Comparison of ENCODE assay signal across 26 cellular contexts in the genomic region with DNA sequence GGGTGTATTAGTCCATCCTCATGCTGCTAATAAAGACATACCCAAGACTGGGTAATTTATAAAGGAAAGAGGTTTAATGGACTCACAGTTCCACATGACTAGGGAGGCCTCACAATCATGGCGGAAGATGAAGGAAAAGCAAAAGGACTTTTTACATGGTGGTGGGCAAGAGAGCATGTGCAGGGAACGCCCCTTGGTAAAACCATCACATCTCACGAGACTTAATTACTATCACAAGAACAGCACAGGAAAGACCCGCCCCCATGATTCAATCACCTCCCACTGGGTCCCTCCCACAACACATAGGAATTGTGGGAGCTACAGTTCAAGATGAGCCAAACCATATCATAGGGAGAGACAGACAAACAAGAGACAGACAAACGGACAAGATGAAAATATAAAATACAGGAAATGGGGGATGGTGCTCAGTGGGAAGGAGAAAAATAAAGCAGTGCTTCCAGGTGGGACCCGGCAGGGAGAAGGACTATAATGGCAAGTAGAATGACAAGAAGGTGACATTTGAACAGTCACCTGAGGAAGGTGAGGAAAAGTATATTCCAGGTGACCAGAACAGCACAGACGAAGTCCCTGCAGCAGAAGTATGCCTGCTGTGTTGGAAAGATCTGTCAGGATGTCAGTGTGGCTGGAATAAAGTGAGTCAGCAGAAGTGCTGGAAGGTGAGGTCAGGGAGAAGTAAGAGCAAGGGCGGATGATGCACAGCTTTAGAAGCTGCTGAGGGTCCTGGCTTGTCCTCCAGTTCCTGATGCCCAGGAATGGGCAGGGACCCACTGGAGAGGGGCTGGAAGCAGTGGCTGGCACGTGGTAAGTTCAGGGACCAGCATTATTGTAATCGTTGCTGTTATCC.
DNase-seq lines count a peak whose midpoint lies in the region; ATAC-seq, FAIRE-seq and TF ChIP-seq lines count a peak whose summit lies in the region.
"Had no signal": no experiment of that assay in that cellular context is flagged by ENCODE, and none has a peak within 500 bp of the region (broad histone marks: within the 10 kb centered on the region; RNA-seq: fewer than 3 reads in every experiment).

No MANE protein-coding gene starts in this region.

- no peak for TF ChIP-seq RAD21 in HepG2 (CRISPR knock-in tag; IDR thresholded peaks at IDR 0.05)

- no peaks in the 10 kb centered on the region for H3K36me3 ChIP-seq in mammary epithelial cell (ENCODE audit: insufficient read depth, low read length)
- no peaks in the 10 kb centered on the region for H3K36me3 ChIP-seq in breast epithelium
- H3K36me3 ChIP-seq in HepG2 (replicated peaks in 1 of 2; ENCODE audit: control insufficient read depth in 1 of 2, insufficient read depth in 2 of 2, low read length in 2 of 2) = no peaks in the 10 kb centered on the region
- H3K36me3 ChIP-seq: lower lobe of right lung, thoracic aorta had no signal

- H3K79me2 ChIP-seq in mammary epithelial cell (ENCODE audit: insufficient read depth, low read length) (no peaks in the 10 kb centered on the region), HepG2 (ENCODE audit: insufficient read depth, low read length) (no peaks in the 10 kb centered on the region)

- 80% methylated on average over 10 of the region's 10 CpGs for WGBS in mammary epithelial cell (ENCODE audit: low coverage, missing lambda C conversion rate)
- WGBS in HepG2 (ENCODE audit: low lambda C conversion rate) = 18% methylated on average over 10 of the region's 10 CpGs

- H3K4me1 ChIP-seq in mammary epithelial cell (ENCODE audit: insufficient read depth, low read length) = no peaks in the 10 kb centered on the region
- H3K4me1 ChIP-seq in breast epithelium = no peaks in the 10 kb centered on the region
- no peaks in the 10 kb centered on the region for H3K4me1 ChIP-seq in HepG2 (ENCODE audit: insufficient read depth, low read length)
- H3K4me1 ChIP-seq: body of pancreas, lower lobe of right lung had no signal

- H3K4me3 Mint-ChIP-seq in endothelial cell (ENCODE audit: unreplicated experiment) = no peak overlapping the region
- H3K4me3 Mint-ChIP-seq: CD8-positive, alpha-beta T cell; natural killer cell treated with Interleukin-12 subunit alpha and Interleukin-12 subunit beta and Interleukin-15 and Interleukin-18, amount 100 ng/mL, for 72 hours had no signal

- H2AFZ ChIP-seq in mammary epithelial cell (ENCODE audit: low read depth, low read length) (no peak overlapping the region), HepG2 (ENCODE audit: low read length) (no peak overlapping the region)

- H3K27me3 Mint-ChIP-seq in endothelial cell (ENCODE audit: unreplicated experiment) = peaks cover 6% of the 10 kb centered on the region

- no peak for FAIRE-seq in HepG2 (lab: Jason Lieb, UNC)
- FAIRE-seq: GM19239 had no signal

- peak overlapping the region; percentile 0 for H3K27ac Mint-ChIP-seq in endothelial cell (ENCODE audit: unreplicated experiment)
- H3K27ac Mint-ChIP-seq: CD8-positive, alpha-beta T cell; natural killer cell treated with Interleukin-12 subunit alpha and Interleukin-12 subunit beta and Interleukin-15 and Interleukin-18, amount 100 ng/mL, for 72 hours had no signal

- no TSS peak for BruUV-seq in mammary epithelial cell (replicated peaks; lab: Mats Ljungman, UMichigan)
- no TSS peak for BruUV-seq in HepG2 (replicated peaks; lab: Mats Ljungman, UMichigan)

- CTCF ChIA-PET in mammary epithelial cell (lab: Charles Lee; ENCODE audit: low non-redundant PET) = no interaction called here
- CTCF ChIA-PET in HepG2 (lab: Yijun Ruan, JAX; ENCODE audit: low intra/inter-chr PET ratio, low total read pairs) = no interaction called here

- DNase-seq in mammary epithelial cell (peak; percentile 8), breast epithelium (ENCODE audit: low spot score in 2 of 2) (no peak), RPMI7951 (ENCODE audit: low read depth) (peak; percentile 19), endothelial cell (ENCODE audit: low spot score) (no peak), COLO829 (ENCODE audit: low spot score) (no peak), germinal center (ENCODE audit: low spot score) (no peak), HepG2 (ENCODE audit: low spot score) (no peak)
- DNase-seq: activated CD4-positive, alpha-beta T cell treated with anti-CD3 and anti-CD28 coated beads for 4 hours; activated CD8-positive, alpha-beta memory T cell treated with anti-CD3 and anti-CD28 coated beads for 24 hours; activated effector memory CD4-positive, alpha-beta T cell treated with anti-CD3 and anti-CD28 coated beads, Interleukin-2, amount 50 U/mL, for 16 hours; body of pancreas; CD8-positive, alpha-beta T cell; head of caudate nucleus; lower lobe of right lung; mucosa of descending colon; NCI-H1092; NCI-H2029; NCI-H345; NCI-H748 treated with DMSO at 0.1 percent for 48 hours; SHP77; stimulated activated naive CD4-positive, alpha-beta T cell treated with Interleukin-2 at 50 U/mL for 16 hours had no signal

- H3K9me3 ChIP-seq in mammary epithelial cell (replicated peaks; ENCODE audit: insufficient read depth, low read length) (no peaks in the 10 kb centered on the region), breast epithelium (no peaks in the 10 kb centered on the region), HepG2 (ENCODE audit: low read length) (no peaks in the 10 kb centered on the region)
- H3K9me3 ChIP-seq: body of pancreas, lower lobe of right lung, mucosa of descending colon, thoracic aorta had no signal

- in situ Hi-C loops in mammary epithelial cell (cut with MboI; ENCODE audit: low sequenced_read_pairs in 2 of 2) = loop anchor here (25.0 kb wide), 2 partner anchors 242 to 842 kb away; no protein-coding TSS in a partner anchor
- in situ Hi-C loops in HepG2 (cut with HindIII; ENCODE audit: extremely low pct_ligation_motif_present, low pct_unique_long_range_greater_than_20kb) = loop anchor here (25.0 kb wide), 1 partner anchor 617 kb away; no protein-coding TSS in a partner anchor

- H3K27ac ChIP-seq in mammary epithelial cell (ENCODE audit: insufficient read depth, low read depth, low read length) = no peak overlapping the region
- H3K27ac ChIP-seq in breast epithelium = no peak overlapping the region
- no peak overlapping the region for H3K27ac ChIP-seq in HepG2 (ENCODE audit: extremely low read length, insufficient read depth, low read length)
- H3K27ac ChIP-seq: body of pancreas, HL-60, lower lobe of right lung, thoracic aorta had no signal

- ATAC-seq in GM21723 (IDR thresholded peaks at IDR 0.05; ENCODE audit: unreplicated experiment) (no peak), HepG2 (no peak)
- ATAC-seq: body of pancreas; CD8-positive, alpha-beta T cell; lower lobe of right lung; mucosa of descending colon; natural killer cell treated with Interleukin-12 subunit alpha and Interleukin-12 subunit beta and Interleukin-15 and Interleukin-18, amount 100 ng/mL, for 72 hours had no signal

- H3K36me3 Mint-ChIP-seq in endothelial cell (ENCODE audit: low read depth, unreplicated experiment) = no peaks in the 10 kb centered on the region
- H3K36me3 Mint-ChIP-seq: CD8-positive, alpha-beta T cell; natural killer cell treated with Interleukin-12 subunit alpha and Interleukin-12 subunit beta and Interleukin-15 and Interleukin-18, amount 100 ng/mL, for 72 hours had no signal

- TF ChIP-seq POLR2A in breast epithelium (IDR thresholded peaks at IDR 0.05) (no peak), HepG2 (IDR thresholded peaks at IDR 0.05; ENCODE audit: insufficient read depth in 1 of 2, low read depth in 2 of 2, low read length in 2 of 2) (no peak)

- H3K4me2 ChIP-seq in mammary epithelial cell (ENCODE audit: insufficient read depth, low read depth, low read length) = no peak overlapping the region
- no peak overlapping the region for H3K4me2 ChIP-seq in HepG2 (ENCODE audit: low read depth, low read length)

- H3K9ac ChIP-seq in mammary epithelial cell (ENCODE audit: insufficient read depth, low read length) = no peak overlapping the region
- no peak overlapping the region for H3K9ac ChIP-seq in HepG2 (ENCODE audit: insufficient read depth, low read depth, low read length)

- dilution Hi-C loops in mammary epithelial cell (cut with HindIII; ENCODE audit: low sequenced_read_pairs) = no loop called here

- no peaks in the 10 kb centered on the region for H3K9me3 Mint-ChIP-seq in endothelial cell (ENCODE audit: unreplicated experiment)
- H3K9me3 Mint-ChIP-seq: CD8-positive, alpha-beta T cell; natural killer cell treated with Interleukin-12 subunit alpha and Interleukin-12 subunit beta and Interleukin-15 and Interleukin-18, amount 100 ng/mL, for 72 hours had no signal

- no peak for TF ChIP-seq CTCF in mammary epithelial cell (conservative IDR thresholded peaks at IDR 0.05 in 1 of 2, IDR thresholded peaks at IDR 0.05 in 1 of 2; ENCODE audit: extremely low read depth in 1 of 2, insufficient read depth in 1 of 2, low read depth in 1 of 2, low read length in 2 of 2)
- no peak for TF ChIP-seq CTCF in breast epithelium (IDR thresholded peaks at IDR 0.05)
- no peak for TF ChIP-seq CTCF in endothelial cell (IDR thresholded peaks at IDR 0.05; ENCODE audit: unreplicated experiment)
- no peak for TF ChIP-seq CTCF in HepG2 (CRISPR knock-in tag; IDR thresholded peaks at IDR 0.05)

- TF ChIP-seq EP300 in HepG2 (IDR thresholded peaks at IDR 0.05; ENCODE audit: low read depth in 2 of 2, low read length in 2 of 2) (no peak), HepG2 (CRISPR knock-in tag; IDR thresholded peaks at IDR 0.05; ENCODE audit: borderline replicate concordance) (no peak)

- POLR2A ChIA-PET in HepG2 (lab: Yijun Ruan, JAX) = no interaction called here

- H3K27me3 ChIP-seq in mammary epithelial cell (ENCODE audit: insufficient read depth, low read length) = no peaks in the 10 kb centered on the region
- H3K27me3 ChIP-seq in breast epithelium = no peaks in the 10 kb centered on the region
- peaks cover 4 to 18% of the 10 kb centered on the region in 2 experiments; a peak in 4 of 5 replicates for H3K27me3 ChIP-seq in HepG2 (ENCODE audit: control insufficient read depth in 1 of 2, insufficient read depth in 2 of 2, low read length in 2 of 2)
- H3K27me3 ChIP-seq: body of pancreas had no signal

- H3K4me3 ChIP-seq in mammary epithelial cell (replicated peaks in 1 of 3; ENCODE audit: insufficient read depth in 1 of 3, low read depth in 2 of 3, low read length in 3 of 3) (no peak overlapping the region), breast epithelium (no peak overlapping the region), HepG2 (replicated peaks in 1 of 3; ENCODE audit: insufficient read depth in 1 of 3, low read depth in 2 of 3, low read length in 3 of 3) (no peak overlapping the region)
- H3K4me3 ChIP-seq: body of pancreas, lower lobe of right lung, mucosa of descending colon, thoracic aorta had no signal

- no peaks in the 10 kb centered on the region for H3K4me1 Mint-ChIP-seq in endothelial cell (ENCODE audit: unreplicated experiment)

- intact Hi-C loops in mammary epithelial cell (cut with micrococcal nuclease) (no loop called here), breast epithelium (cut with DNase I; ENCODE audit: low total_unique reads) (no loop called here), HepG2 (cut with micrococcal nuclease; ENCODE audit: unreplicated experiment) (no loop called here)

- H4K20me1 ChIP-seq in mammary epithelial cell (ENCODE audit: insufficient read depth, low read length) = no peaks in the 10 kb centered on the region
- H4K20me1 ChIP-seq in HepG2 (ENCODE audit: insufficient read depth, low read length) = no peaks in the 10 kb centered on the region

TF ChIP-seq in HepG2, 621 proteins besides CTCF, POLR2A, EP300 and RAD21 (continues in another document):
- TF ChIP-seq ZNF746 (CRISPR knock-in tag; IDR thresholded peaks at IDR 0.05) = no peak

Comparison
In these comparisons a context has a peak if more than half of its experiments do, and no peak if none do; other contexts are left out.
1. DNase-seq: peak in mammary epithelial cell (single experiment) and RPMI7951 (single experiment); none in breast epithelium (0 of 2), endothelial cell (single experiment), COLO829 (single experiment), germinal center (single experiment) and HepG2 (single experiment).